ENCODE assay signal across 1 cellular context in the genomic region with DNA sequence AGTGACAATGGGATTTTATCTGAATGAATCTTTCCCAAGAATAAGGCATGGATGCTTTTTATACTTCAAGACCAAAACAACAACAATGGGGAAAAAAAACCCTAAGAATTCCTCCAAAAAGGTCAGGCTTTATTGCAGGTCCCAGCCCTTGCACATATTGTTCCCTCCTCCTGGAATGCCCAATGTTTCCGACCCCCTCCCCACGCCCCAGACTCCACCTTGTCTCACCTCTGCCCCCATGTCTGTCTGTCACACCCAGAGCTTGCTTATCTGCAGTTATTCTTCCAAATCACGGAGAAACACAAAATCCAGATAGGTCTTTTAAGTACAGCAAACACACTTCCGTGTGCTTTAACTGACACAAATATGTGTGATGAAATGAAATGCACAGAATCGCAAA.
TF ChIP-seq lines count a peak whose summit lies in the region.

No MANE protein-coding gene starts in this region.

TF ChIP-seq in endothelial cell of umbilical vein, 7 proteins besides CTCF, POLR2A, EP300 and RAD21:
- TF ChIP-seq JUN (IDR thresholded peaks at IDR 0.05; ENCODE audit: borderline replicate concordance, insufficient read depth, insufficient read length, low read depth), result no peak
- TF ChIP-seq FOS (IDR thresholded peaks at IDR 0.05; ENCODE audit: borderline replicate concordance, insufficient read depth, low read length), result no peak
- TF ChIP-seq, protein P1, sequence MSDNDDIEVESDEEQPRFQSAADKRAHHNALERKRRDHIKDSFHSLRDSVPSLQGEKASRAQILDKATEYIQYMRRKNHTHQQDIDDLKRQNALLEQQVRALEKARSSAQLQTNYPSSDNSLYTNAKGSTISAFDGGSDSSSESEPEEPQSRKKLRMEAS (IDR thresholded peaks at IDR 0.05; ENCODE audit: insufficient read depth, insufficient read length), result no peak
- TF ChIP-seq POLR2AphosphoS5 (IDR thresholded peaks at IDR 0.05; ENCODE audit: insufficient read depth, low read depth, low read length), result no peak
- TF ChIP-seq MYC (IDR thresholded peaks at IDR 0.05; ENCODE audit: low read depth, low read length), result no peak
